ENCODE assay signal across 8 cellular contexts in the genomic region with DNA sequence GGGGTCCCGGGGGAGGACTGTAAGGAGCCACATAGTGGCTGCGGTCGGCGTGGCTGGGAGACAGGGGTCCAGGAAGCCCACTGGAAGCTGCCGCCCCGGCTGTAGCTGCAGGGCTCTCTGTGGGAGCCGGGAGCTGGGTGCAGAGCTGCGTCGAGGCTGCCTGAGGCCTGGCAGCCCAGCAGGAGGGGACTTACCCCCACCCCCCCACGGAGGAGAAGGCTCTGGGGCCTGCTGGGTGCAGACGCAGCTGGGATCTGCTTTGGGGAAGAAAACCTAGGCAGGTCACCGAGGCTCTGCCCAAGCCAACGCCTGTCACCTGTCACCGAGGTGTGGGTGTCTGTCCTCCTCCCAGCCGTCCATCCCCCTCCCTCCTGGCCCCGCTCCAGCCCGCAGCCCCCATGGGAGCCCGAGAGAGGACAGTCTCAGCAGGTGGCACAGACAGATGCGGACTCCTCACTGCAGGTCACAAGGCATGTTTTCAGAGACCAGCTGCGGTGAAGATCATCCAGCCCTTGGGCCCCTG. TPM values are rescaled to one million over a fixed set of nuclear protein-coding genes. Genes with fewer than 3 reads are reported as not detected.
DNase-seq lines count a peak whose midpoint lies in the region; ATAC-seq and TF ChIP-seq lines count a peak whose summit lies in the region.

No MANE protein-coding gene starts in this region.

- no peaks in the 10 kb centered on the region for H3K27me3 Mint-ChIP-seq in activated CD4-positive, alpha-beta T cell treated with anti-CD3 and anti-CD28 coated beads for 36 hours
- H3K27me3 Mint-ChIP-seq in brain (no peaks in the 10 kb centered on the region), progenitor cell of endocrine pancreas (no peaks in the 10 kb centered on the region)

- H2AFZ ChIP-seq in KMS-11 (ENCODE audit: low read depth): 0 out of 2 replicates have a peak overlapping the region, but pooled peaks have one; percentile 29

- no peak overlapping the region for H3K4me3 ChIP-seq in KMS-11 (IDR thresholded peaks at IDR 0.05; ENCODE audit: insufficient read depth, low read depth, low read length)

- POLR2A ChIA-PET in activated CD4-positive, alpha-beta T cell treated with anti-CD3 and anti-CD28 coated beads for 36 hours (lab: Charles Lee): no interaction called here
- POLR2A ChIA-PET in GM10248 (lab: Yijun Ruan, JAX): no interaction called here

- H4K20me1 ChIP-seq in KMS-11 (ENCODE audit: insufficient read depth): no peaks in the 10 kb centered on the region

- no peaks in the 10 kb centered on the region for H3K27me3 ChIP-seq in KMS-11 (ENCODE audit: insufficient read depth, low read depth)

- H3K9ac ChIP-seq in KMS-11: peak overlapping the region; percentile 91

- no peaks in the 10 kb centered on the region for H3K36me3 ChIP-seq in KMS-11 (ENCODE audit: insufficient read depth)

- H3K4me2 ChIP-seq in KMS-11: peak overlapping the region; percentile 100

- H3K79me2 ChIP-seq in KMS-11 (ENCODE audit: insufficient read depth, low read depth): no peaks in the 10 kb centered on the region

- peak overlapping the region; percentile 100 for H3K27ac ChIP-seq in KMS-11

- TF ChIP-seq CTCF in KMS-11 (conservative IDR thresholded peaks at IDR 0.05; ENCODE audit: low read depth, low read length) (no peak), brain (conservative IDR thresholded peaks at IDR 0.05) (no peak), progenitor cell of endocrine pancreas (IDR thresholded peaks at IDR 0.05; ENCODE audit: unreplicated experiment) (no peak), GM10248 (IDR thresholded peaks at IDR 0.05; ENCODE audit: control extremely low read depth, extremely low read depth, low read depth, missing control alignments) (no peak)

- peak overlapping the region; percentile 81 for H3K27ac Mint-ChIP-seq in activated CD4-positive, alpha-beta T cell treated with anti-CD3 and anti-CD28 coated beads for 36 hours
- H3K27ac Mint-ChIP-seq in brain (peak overlapping the region in 4 of 5 experiments; percentile 38 to 95 (median 91)), progenitor cell of endocrine pancreas (peak overlapping the region; percentile 6)

- ATAC-seq in activated CD4-positive, alpha-beta T cell treated with anti-CD3 and anti-CD28 coated beads for 36 hours: no peak
- ATAC-seq in HG03571 (IDR thresholded peaks at IDR 0.05; ENCODE audit: unreplicated experiment): no peak

- no peak for DNase-seq in activated CD4-positive, alpha-beta T cell treated with anti-CD3 and anti-CD28 coated beads for 36 hours
- DNase-seq in activated CD4-positive, alpha-beta T cell treated with anti-CD3 and anti-CD28 coated beads for 48 hours: no peak
- DNase-seq in progenitor cell of endocrine pancreas (ENCODE audit: low spot score, unreplicated experiment) (no peak), GM10248 (ENCODE audit: extremely low spot score) (no peak), T-helper 1 cell (no peak)

- CTCF ChIA-PET in activated CD4-positive, alpha-beta T cell treated with anti-CD3 and anti-CD28 coated beads for 36 hours (lab: Charles Lee): interaction anchor here (1.0 to 1.8 kb wide), 2 partner anchors 21 to 202 kb away, joined by 4 to 7 read pairs; no protein-coding TSS in a partner anchor
- CTCF ChIA-PET in GM10248 (lab: Yijun Ruan, JAX): no interaction called here

- H3K4me3 Mint-ChIP-seq in activated CD4-positive, alpha-beta T cell treated with anti-CD3 and anti-CD28 coated beads for 36 hours: no peak overlapping the region
- H3K4me3 Mint-ChIP-seq in brain (peak overlapping the region in 1 of 5 experiments; percentile 46), progenitor cell of endocrine pancreas (ENCODE audit: low read depth) (no peak overlapping the region)

- H3K4me1 ChIP-seq in KMS-11 (ENCODE audit: low read depth, poor library complexity, severe bottlenecking): peaks cover 64% of the 10 kb centered on the region

- no peaks in the 10 kb centered on the region for H3K9me3 Mint-ChIP-seq in activated CD4-positive, alpha-beta T cell treated with anti-CD3 and anti-CD28 coated beads for 36 hours (ENCODE audit: low read depth)
- H3K9me3 Mint-ChIP-seq in brain: no peaks in the 10 kb centered on the region
- no peaks in the 10 kb centered on the region for H3K9me3 Mint-ChIP-seq in progenitor cell of endocrine pancreas (ENCODE audit: low read depth)

- intact Hi-C loops in activated CD4-positive, alpha-beta T cell treated with anti-CD3 and anti-CD28 coated beads for 36 hours (cut with DNase I, micrococcal nuclease): no loop called here

- H3K36me3 Mint-ChIP-seq in activated CD4-positive, alpha-beta T cell treated with anti-CD3 and anti-CD28 coated beads for 36 hours (ENCODE audit: low read depth): no peaks in the 10 kb centered on the region
- H3K36me3 Mint-ChIP-seq in brain: no peaks in the 10 kb centered on the region
- no peaks in the 10 kb centered on the region for H3K36me3 Mint-ChIP-seq in progenitor cell of endocrine pancreas (ENCODE audit: insufficient read depth)

- peaks cover 21% of the 10 kb centered on the region for H3K4me1 Mint-ChIP-seq in activated CD4-positive, alpha-beta T cell treated with anti-CD3 and anti-CD28 coated beads for 36 hours
- peaks cover 56% of the 10 kb centered on the region for H3K4me1 Mint-ChIP-seq in brain
- H3K4me1 Mint-ChIP-seq in progenitor cell of endocrine pancreas (ENCODE audit: low read depth): peaks cover 18% of the 10 kb centered on the region

RNA-seq across cellular contexts. Expression of gene PWWP2B, which starts 25.2 kb away (rescaled TPM):
- 1 to 10 TPM; 2.4 to 2.9 TPM for total RNA-seq in activated CD4-positive, alpha-beta T cell treated with anti-CD3 and anti-CD28 coated beads for 36 hours
- polyA plus RNA-seq in brain (ENCODE audit: insufficient read depth, low read depth, low replicate concordance): 16.0 TPM
- total RNA-seq in progenitor cell of endocrine pancreas: 23.2 and 24.3 TPM in 2 replicates

Comparison
In these comparisons a context has a peak if more than half of its experiments do, and no peak if none do; other contexts are left out.
1. H3K27ac Mint-ChIP-seq: peak in every context shown above with its lines; median percentile 91 in brain; 81 in activated CD4-positive, alpha-beta T cell treated with anti-CD3 and anti-CD28 coated beads for 36 hours; 6 in progenitor cell of endocrine pancreas.